Comparison of ENCODE assay signal across 29 cellular contexts in the genomic region with DNA sequence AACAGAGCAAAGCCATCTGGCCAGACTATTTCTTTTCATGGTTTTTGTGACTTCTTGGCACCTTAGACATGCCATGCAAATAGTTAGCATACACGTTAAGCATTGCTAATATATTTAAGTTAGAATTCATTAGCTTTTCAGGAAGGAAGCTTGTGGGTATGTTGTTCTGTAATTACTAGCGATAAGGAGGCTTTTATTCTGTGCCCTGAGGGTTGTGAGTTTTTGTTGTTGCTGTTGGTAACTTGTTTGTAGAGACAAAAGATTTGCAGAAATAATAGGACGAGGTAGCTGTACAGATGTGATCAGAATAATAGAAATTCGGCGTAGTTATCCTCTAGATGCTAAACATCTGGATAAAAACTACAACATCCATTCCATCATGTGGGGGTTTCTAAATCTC.
"Had no signal": no experiment of that assay in that cellular context is flagged by ENCODE, and none has a peak within 500 bp of the region (broad histone marks: within the 10 kb centered on the region; RNA-seq: fewer than 3 reads in every experiment).

No MANE protein-coding gene starts in this region.

- H3K36me3 ChIP-seq: brain microvascular endothelial cell, ovary, thyroid gland had no signal

- DNase-seq: activated CD4-positive, alpha-beta memory T cell treated with anti-CD3 and anti-CD28 coated beads, Interleukin-2, amount 10 ng/mL, durations not matched to agents 7 days and 5 days; activated CD4-positive, alpha-beta T cell treated with anti-CD3 and anti-CD28 coated beads for 1 hour; activated CD4-positive, alpha-beta T cell treated with anti-CD3 and anti-CD28 coated beads, Interleukin-2, amount 10 ng/mL, durations not matched to agents 7 days and 5 days; activated CD8-positive, alpha-beta memory T cell treated with anti-CD3 and anti-CD28 coated beads, Interleukin-2, amount 50 U/mL, for 48 hours; activated gamma-delta T cell; activated naive CD4-positive, alpha-beta T cell treated with anti-CD3 and anti-CD28 coated beads, Interleukin-2, amount 10 ng/mL, durations not matched to agents 7 days and 5 days; activated naive CD8-positive, alpha-beta T cell treated with anti-CD3 and anti-CD28 coated beads, Interleukin-2, amount 10 ng/mL, durations not matched to agents 7 days and 5 days; activated T-cell treated with anti-CD3 and anti-CD28 coated beads, Interleukin-2, amount 50 U/mL, for 24 hours; brain microvascular endothelial cell; cortex of kidney; endodermal cell; esophagus squamous epithelium; islet precursor cell; left ventricle myocardium superior; naive B cell; ovary; stimulated activated CD4-positive, alpha-beta T cell treated with anti-CD3 and anti-CD28 coated beads, Interleukin-12 subunit alpha, Interleukin-12 subunit beta, amount 100 ng/mL, for 4 hours; stimulated activated CD4-positive, alpha-beta T cell treated with anti-CD3 and anti-CD28 coated beads, Interleukin-4, amount 100 ng/mL, for 4 hours; stimulated activated CD8-positive, alpha-beta memory T cell treated with anti-CD3 and anti-CD28 coated beads, Interleukin-4, amount 100 ng/mL, for 48 hours; stomach; thyroid gland had no signal

- H2AFZ ChIP-seq: hepatocyte had no signal

- H3K27me3 ChIP-seq: ascending aorta, brain microvascular endothelial cell, esophagus squamous epithelium, hepatocyte, ovary, stomach, thyroid gland had no signal

- H3K9me3 ChIP-seq: ascending aorta, esophagus squamous epithelium, ovary, stomach, thyroid gland had no signal

- ATAC-seq: left ventricle myocardium superior; sciatic nerve; stimulated activated memory B cell treated with anti-CD40 and anti-IgM and Interleukin-4, amounts not matched to agents 10 μg/mL and 1 μg/mL and 100 μg/mL, for 72 hours; WTC11 had no signal

- H3K27ac ChIP-seq: ascending aorta, brain microvascular endothelial cell, epithelial cell of prostate, esophagus squamous epithelium, hepatocyte, ovary, skin epidermis, stomach, thyroid gland had no signal

- H3K4me3 ChIP-seq: ascending aorta, esophagus squamous epithelium, hepatocyte, ovary, skin epidermis, stomach, thyroid gland had no signal

- FAIRE-seq: frontal cortex had no signal

- H3K79me2 ChIP-seq: hepatocyte had no signal

- H3K4me2 ChIP-seq: hepatocyte had no signal
